Comparison of ENCODE assay signal across 8 cellular contexts in the genomic region with DNA sequence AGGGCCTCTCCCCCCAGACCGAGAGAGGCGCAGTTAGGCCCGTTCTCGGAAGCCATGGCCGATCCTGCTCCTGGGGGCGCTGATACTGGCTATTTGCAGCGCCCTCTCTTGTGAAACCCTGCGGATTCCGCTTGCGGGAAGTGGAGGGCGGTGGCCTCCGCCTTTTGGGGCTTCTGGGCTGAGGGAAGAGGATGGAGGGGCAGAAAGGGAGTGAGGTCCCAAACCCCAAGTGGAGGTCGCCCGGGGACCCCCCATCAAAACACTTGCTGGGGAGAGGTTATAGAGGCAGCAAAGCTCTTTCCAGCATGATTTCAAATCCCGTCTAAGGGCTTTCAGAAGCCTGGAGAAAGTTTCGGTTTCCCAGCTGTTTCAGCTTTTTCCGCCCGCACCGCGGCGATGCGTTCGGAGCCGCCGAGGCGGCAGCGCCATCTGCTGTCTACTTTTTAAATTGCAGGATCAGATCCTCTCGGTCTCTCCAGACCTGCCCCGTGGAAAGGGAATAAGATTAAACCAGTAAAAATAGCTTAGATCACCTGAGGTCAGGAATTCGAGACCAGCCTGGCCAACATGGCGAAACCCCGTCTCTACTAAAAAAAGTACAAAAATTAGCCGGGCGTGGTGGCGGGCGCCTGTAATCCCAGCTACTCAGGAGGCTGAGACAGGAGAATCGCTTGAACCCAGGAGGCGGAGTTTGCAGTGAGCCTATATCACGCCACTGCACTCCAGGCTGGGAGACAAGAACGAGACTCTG. TPM values are rescaled to one million over a fixed set of nuclear protein-coding genes. Genes with fewer than 3 reads are reported as not detected.
DNase-seq lines count a peak whose midpoint lies in the region; ATAC-seq and TF ChIP-seq lines count a peak whose summit lies in the region.

No MANE protein-coding gene starts in this region.

- TF ChIP-seq POLR2A in heart left ventricle (IDR thresholded peaks at IDR 0.05) (no peak), thyroid gland (IDR thresholded peaks at IDR 0.05) (no peak)

- H4K12ac ChIP-seq in trophoblast cell (ENCODE audit: low read depth, low read length): peak overlapping the region; percentile 59

- H2BK120ac ChIP-seq in trophoblast cell (ENCODE audit: insufficient read depth, low read length, poor library complexity): peak overlapping the region; percentile 5

- peak overlapping the region; percentile 14 for H2BK5ac ChIP-seq in trophoblast cell (ENCODE audit: low read depth, low read length, poor library complexity)

- no peaks in the 10 kb centered on the region for H3K9me3 ChIP-seq in SU-DHL-6 (ENCODE audit: insufficient read depth, low read length)
- peaks cover 11% of the 10 kb centered on the region for H3K9me3 ChIP-seq in adipocyte (ENCODE audit: control insufficient read depth, low read length)
- H3K9me3 ChIP-seq in heart left ventricle: peaks cover 0 to 6% (median 0%) of the 10 kb centered on the region in 12 donors
- H3K9me3 ChIP-seq in trophoblast cell (ENCODE audit: insufficient read depth, low read depth, low read length): no peaks in the 10 kb centered on the region
- no peaks in the 10 kb centered on the region for H3K9me3 ChIP-seq in thyroid gland

- no peaks in the 10 kb centered on the region for H3K4me1 ChIP-seq in KMS-11 (ENCODE audit: low read depth, poor library complexity, severe bottlenecking)
- H3K4me1 ChIP-seq in adipocyte (ENCODE audit: control insufficient read depth, insufficient read depth, low read length): no peaks in the 10 kb centered on the region
- H3K4me1 ChIP-seq in heart left ventricle: peaks cover 0 to 46% (median 12%) of the 10 kb centered on the region in 12 donors
- peaks cover 10 to 14% of the 10 kb centered on the region in 2 experiments for H3K4me1 ChIP-seq in trophoblast cell (ENCODE audit: control insufficient read depth in 1 of 2, insufficient read depth in 2 of 2, low read length in 2 of 2)
- H3K4me1 ChIP-seq in thyroid gland: peaks cover 3% of the 10 kb centered on the region in 2 donors

- H3K79me2 ChIP-seq in KMS-11 (ENCODE audit: insufficient read depth, low read depth): no peaks in the 10 kb centered on the region
- no peaks in the 10 kb centered on the region for H3K79me2 ChIP-seq in SU-DHL-6 (ENCODE audit: insufficient read depth, low read length)
- peaks cover 3% of the 10 kb centered on the region for H3K79me2 ChIP-seq in trophoblast cell (ENCODE audit: control insufficient read depth, insufficient read depth, low read length, poor library complexity)

- no peaks in the 10 kb centered on the region for H3F3A ChIP-seq in SU-DHL-6 (ENCODE audit: insufficient read depth)

- H3K4me2 ChIP-seq in KMS-11 (no peak overlapping the region), SU-DHL-6 (ENCODE audit: low read depth, low read length, poor library complexity, severe bottlenecking) (peak overlapping the region; percentile 35), trophoblast cell (ENCODE audit: low read length) (peak overlapping the region; percentile 68)

- DNase-seq in GM12865 (ENCODE audit: low read depth) (peak; percentile 66), adipocyte (ENCODE audit: low read depth) (peak; percentile 90), heart left ventricle (peak; percentile 78 to 87 (median 80)), trophoblast cell (peak; percentile 68 to 94), thyroid gland (peak; percentile 66 to 79)

- H2AFZ ChIP-seq in KMS-11 (ENCODE audit: low read depth): no peak overlapping the region; the same call in 1 of the 2 replicates
- peak overlapping the region; percentile 76 for H2AFZ ChIP-seq in SU-DHL-6 (ENCODE audit: low read depth, low read length, severe bottlenecking)
- H2AFZ ChIP-seq in trophoblast cell (ENCODE audit: insufficient read depth, low read length, poor library complexity): peak overlapping the region; percentile 35

- H3K27me3 ChIP-seq in KMS-11 (ENCODE audit: insufficient read depth, low read depth) (no peaks in the 10 kb centered on the region), SU-DHL-6 (ENCODE audit: low read length) (no peaks in the 10 kb centered on the region), adipocyte (replicated peaks; ENCODE audit: control insufficient read depth, insufficient read depth, low read length) (peaks cover 5% of the 10 kb centered on the region), heart left ventricle (no peaks in the 10 kb centered on the region), trophoblast cell (ENCODE audit: insufficient read depth, low read length) (no peaks in the 10 kb centered on the region), thyroid gland (no peaks in the 10 kb centered on the region)

- peak overlapping the region; percentile 79 for H2BK12ac ChIP-seq in trophoblast cell (ENCODE audit: low read length)

- peak overlapping the region; percentile 68 for H2AK5ac ChIP-seq in trophoblast cell (ENCODE audit: low read length)

- intact Hi-C loops in heart left ventricle (cut with DNase I): loop anchor here (2.0 to 10.0 kb wide), 19 partner anchors 71 to 643 kb away; partner anchors contain the start of genes CNEP1R1 (in 2 of the 10), BRD7 (in 1 of the 10) and CYLD (in 1 of the 10)
- intact Hi-C loops in thyroid gland (cut with DNase I): loop anchor here (5.0 to 10.0 kb wide), 2 partner anchors 453 to 641 kb away; partner anchors contain the start of gene CNEP1R1

- peak; percentile 78 for TF ChIP-seq CTCF in GM12865 (IDR thresholded peaks at IDR 0.05; ENCODE audit: insufficient read depth, low read depth, low read length, missing control alignments)
- peak; percentile 55; the same call in 1 of the 2 replicates for TF ChIP-seq CTCF in KMS-11 (conservative IDR thresholded peaks at IDR 0.05; ENCODE audit: low read depth, low read length)
- peak; percentile 71 for TF ChIP-seq CTCF in SU-DHL-6 (IDR thresholded peaks at IDR 0.05; ENCODE audit: insufficient read depth, low read length, poor library complexity, severe bottlenecking)
- TF ChIP-seq CTCF in heart left ventricle (IDR thresholded peaks at IDR 0.05): peak; percentile 85 to 97 (median 92)
- peak; percentile 61 to 92 (median 78) for TF ChIP-seq CTCF in thyroid gland (IDR thresholded peaks at IDR 0.05)

- H3K9me2 ChIP-seq in SU-DHL-6 (replicated peaks; ENCODE audit: insufficient read depth, low read length): no peaks in the 10 kb centered on the region

- H3K79me1 ChIP-seq in trophoblast cell (ENCODE audit: low read length): peaks cover 3% of the 10 kb centered on the region

- H3K36me3 ChIP-seq in KMS-11 (ENCODE audit: insufficient read depth) (no peaks in the 10 kb centered on the region), SU-DHL-6 (ENCODE audit: low read length) (no peaks in the 10 kb centered on the region), adipocyte (ENCODE audit: control insufficient read depth, insufficient read depth, low read length, severe bottlenecking) (no peaks in the 10 kb centered on the region), heart left ventricle (no peaks in the 10 kb centered on the region), trophoblast cell (ENCODE audit: control insufficient read depth in 1 of 2, insufficient read depth in 2 of 2, low read length in 2 of 2) (no peaks in the 10 kb centered on the region), thyroid gland (no peaks in the 10 kb centered on the region)

- H3K14ac ChIP-seq in trophoblast cell (ENCODE audit: low read length): peak overlapping the region; percentile 58

- H3K4ac ChIP-seq in trophoblast cell (ENCODE audit: low read depth, low read length): no peak overlapping the region

- H3K23ac ChIP-seq in trophoblast cell (ENCODE audit: low read length): no peak overlapping the region

- H3K27ac ChIP-seq in KMS-11: no peak overlapping the region
- no peak overlapping the region for H3K27ac ChIP-seq in SU-DHL-6 (ENCODE audit: low read depth, low read length)
- H3K27ac ChIP-seq in heart left ventricle: peak overlapping the region in 11 of 12 donors; percentile 49 to 87 (median 74)
- no peak overlapping the region for H3K27ac ChIP-seq in trophoblast cell (ENCODE audit: low read depth, low read length)
- peak overlapping the region in 1 of 3 donors; percentile 25 for H3K27ac ChIP-seq in thyroid gland

- H4K20me1 ChIP-seq in KMS-11 (ENCODE audit: insufficient read depth): no peaks in the 10 kb centered on the region
- no peaks in the 10 kb centered on the region for H4K20me1 ChIP-seq in SU-DHL-6 (ENCODE audit: low read depth, low read length)

- 10 to 17% (median 16%) methylated on average over 33 to 40 of the region's 40 CpGs for WGBS in heart left ventricle, 4 donors
- WGBS in trophoblast cell (ENCODE audit: extremely low coverage, insufficient coverage, insufficient read length): no CpG with 5 or more reads among the region's 40 CpGs
- WGBS in thyroid gland, 2 donors: 16 to 18% methylated on average over 39 to 40 of the region's 40 CpGs

- H3K18ac ChIP-seq in trophoblast cell (ENCODE audit: low read length): no peak overlapping the region

- ATAC-seq in heart left ventricle (peak; percentile 74 to 88 (median 81)), HG03521 (IDR thresholded peaks at IDR 0.05; ENCODE audit: unreplicated experiment) (no peak)

- H3K4me3 ChIP-seq in GM12865 (ENCODE audit: low read depth, low read length): peak overlapping the region; percentile 12; the same call in 1 of the 2 replicates
- no peak overlapping the region for H3K4me3 ChIP-seq in KMS-11 (IDR thresholded peaks at IDR 0.05; ENCODE audit: insufficient read depth, low read depth, low read length)
- no peak overlapping the region for H3K4me3 ChIP-seq in SU-DHL-6 (ENCODE audit: insufficient read depth, low read length, poor library complexity, severe bottlenecking)
- peak overlapping the region; percentile 74 for H3K4me3 ChIP-seq in adipocyte (ENCODE audit: low read length)
- H3K4me3 ChIP-seq in heart left ventricle: peak overlapping the region; percentile 9 to 60 (median 54)
- H3K4me3 ChIP-seq in trophoblast cell (ENCODE audit: low read depth, low read length): no peak overlapping the region
- peak overlapping the region in 1 of 3 donors; percentile 19 for H3K4me3 ChIP-seq in thyroid gland (replicated peaks in 1 of 3)

- H3K9ac ChIP-seq in KMS-11: no peak overlapping the region
- H3K9ac ChIP-seq in SU-DHL-6 (ENCODE audit: low read length): no peak overlapping the region
- peak overlapping the region; percentile 77 for H3K9ac ChIP-seq in adipocyte (ENCODE audit: low read length)
- H3K9ac ChIP-seq in trophoblast cell (ENCODE audit: low read length): no peak overlapping the region

- H4K91ac ChIP-seq in trophoblast cell (ENCODE audit: low read depth, low read length): peak overlapping the region; percentile 56

- H4K8ac ChIP-seq in trophoblast cell (ENCODE audit: low read depth, low read length): peak overlapping the region; percentile 63

RNA-seq across cellular contexts. Expression of gene SNX20, which starts 15.8 kb away (rescaled TPM):
- 10 to 100 TPM in 1 of 9 donors, 1 to 10 TPM in 1, under 1 TPM in 7; 0.37 to 11.9 (median 0.67) TPM for total RNA-seq in heart left ventricle
- polyA plus RNA-seq in heart left ventricle: under 1 TPM; 0.27 to 0.54 TPM
- polyA plus RNA-seq in trophoblast cell (2013): not detected in 2 replicates
- total RNA-seq in thyroid gland: 1 to 10 TPM in 3 of 4 donors, under 1 TPM in 1; 0.78 to 1.7 (median 1.3) TPM

RNA-seq across cellular contexts. Expression of gene NOD2, which starts 28.1 kb away (rescaled TPM):
- total RNA-seq in heart left ventricle: 1 to 10 TPM in 4 of 9 donors, under 1 TPM in 5; 0.21 to 6.5 (median 0.91) TPM
- polyA plus RNA-seq in heart left ventricle: under 1 TPM; 0.46 to 0.71 TPM
- polyA plus RNA-seq in trophoblast cell (2013): 0.08 and 0.11 TPM in 2 replicates
- 1 to 10 TPM in 1 of 4 donors, under 1 TPM in 3; 0.40 to 1.6 (median 0.68) TPM for total RNA-seq in thyroid gland

Comparison
In these comparisons a context has a peak if more than half of its experiments do, and no peak if none do; other contexts are left out.
1. H3K4me3 ChIP-seq: peak in GM12865 (single experiment), adipocyte (single experiment) and heart left ventricle (12 of 12); none in KMS-11 (single experiment), SU-DHL-6 (single experiment) and trophoblast cell (single experiment).
2. H3K27ac ChIP-seq: peak in heart left ventricle (11 of 12); none in KMS-11 (single experiment), SU-DHL-6 (single experiment) and trophoblast cell (single experiment).
3. Peak in every context shown above with its lines, with median percentiles within 50 percentile points of each other: DNase-seq and CTCF ChIP-seq.